ENCODE assay signal across 18 cellular contexts in the genomic region with DNA sequence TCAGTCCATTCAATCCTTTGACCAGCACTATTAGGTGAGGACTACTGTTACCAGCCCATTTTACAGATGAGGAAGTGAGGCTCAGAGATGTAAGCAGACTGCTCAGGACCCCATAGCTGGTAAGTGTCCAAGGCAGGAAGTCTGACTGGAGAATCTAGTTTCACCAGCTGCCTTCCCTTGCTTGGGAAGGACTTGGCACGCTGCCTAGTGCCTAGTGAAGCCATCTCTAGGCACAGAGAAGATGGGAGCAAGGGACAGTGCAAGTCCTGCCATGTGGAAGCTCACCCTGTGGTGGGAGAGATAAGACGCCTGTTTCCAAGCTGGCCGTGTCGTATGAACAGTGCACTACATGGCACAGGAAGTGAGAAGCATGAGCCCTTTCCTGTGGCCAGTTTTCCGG.
A peak's percentile ranks its signal among the peaks of the same experiment; 100 is the strongest.
DNase-seq lines count a peak whose midpoint lies in the region; ATAC-seq lines count a peak whose summit lies in the region.
"Had no signal": no experiment of that assay in that cellular context is flagged by ENCODE, and none has a peak within 500 bp of the region (broad histone marks: within the 10 kb centered on the region; RNA-seq: fewer than 3 reads in every experiment).

No MANE protein-coding gene starts in this region.

- ATAC-seq in sciatic nerve (no peak), HG03039 (IDR thresholded peaks at IDR 0.05; ENCODE audit: unreplicated experiment) (no peak)

- intact Hi-C loops in sciatic nerve (cut with DNase I), result no loop called here

- peak; percentile 5 for DNase-seq in DMS53 (lab: John Stamatoyannopoulos, UW)
- no peak for DNase-seq in DMS53 treated with DMSO at 0.1 percent for 48 hours (lab: John Stamatoyannopoulos, UW; ENCODE audit: unreplicated experiment)
- peak; percentile 13 for DNase-seq in EH (ENCODE audit: low read depth)
- peak; percentile 16 for DNase-seq in NCI-H69 (lab: John Stamatoyannopoulos, UW)
- DNase-seq in myocyte (ENCODE audit: low read depth), result peak; percentile 44
- DNase-seq in HPDE6-E6E7 (ENCODE audit: extremely low spot score), result no peak
- DNase-seq in sciatic nerve (ENCODE audit: low spot score), result no peak
- DNase-seq: 8988T; CD4-positive, alpha-beta memory T cell; EL; HCEC 1CT; KG1; NCI-H1048; NCI-H510A treated with DMSO at 0.1 percent for 48 hours; NK-92 treated with Interleukin-12 subunit alpha and Interleukin-12 subunit beta, amount 100 ng/mL, for 24 hours; RPMI8226; SIG-M5 had no signal

Comparison
In these comparisons a context has a peak if more than half of its experiments do, and no peak if none do; other contexts are left out.
1. DNase-seq: peak in DMS53 (single experiment), EH (single experiment), NCI-H69 (single experiment) and myocyte (single experiment); none in DMS53 treated with DMSO at 0.1 percent for 48 hours (single experiment), HPDE6-E6E7 (single experiment) and sciatic nerve (single experiment).